8 cellular contexts compared by ENCODE assay signal in genomic region chr3:170180107-170180951, GRCh38. TPM values are rescaled to one million over a fixed set of nuclear protein-coding genes. Genes with fewer than 3 reads are reported as not detected.
DNase-seq lines count a peak whose midpoint lies in the region; ATAC-seq and TF ChIP-seq lines count a peak whose summit lies in the region.

No MANE protein-coding gene starts in this region.

- H3K9me3 ChIP-seq in Peyer's patch = no peaks in the 10 kb centered on the region
- H3K9me3 ChIP-seq in upper lobe of right lung = no peaks in the 10 kb centered on the region

- TF ChIP-seq POLR2A in Peyer's patch (IDR thresholded peaks at IDR 0.05) = peak in 1 of 2 donors; percentile 3

- H3K27ac ChIP-seq in ACC112 (ENCODE audit: low read depth, low read length) = peak overlapping the region; percentile 78
- peak overlapping the region; percentile 94 to 99 (median 96) for H3K27ac ChIP-seq in Peyer's patch
- peak overlapping the region; percentile 99 for H3K27ac ChIP-seq in upper lobe of right lung

- DNase-seq in Peyer's patch (peak in 1 of 3 donors; percentile 53), dedifferentiated amniotic fluid mesenchymal stem cell (ENCODE audit: extremely low spot score) (peak; percentile 15), memory B cell (ENCODE audit: low spot score in 2 of 2) (peak in 1 of 2 donors; percentile 1), upper lobe of right lung (no peak), DMS114 treated with DMSO at 0.1 percent for 48 hours (lab: John Stamatoyannopoulos, UW; ENCODE audit: unreplicated experiment) (no peak)

- H3K27me3 ChIP-seq in ACC112 (ENCODE audit: insufficient read depth, low read length) (no peaks in the 10 kb centered on the region), Peyer's patch (no peaks in the 10 kb centered on the region), upper lobe of right lung (no peaks in the 10 kb centered on the region)

- H3K4me3 ChIP-seq in ACC112 (ENCODE audit: low read depth, low read length) = peak overlapping the region; percentile 98
- H3K4me3 ChIP-seq in Peyer's patch = peak overlapping the region; percentile 81 to 96 (median 86)
- H3K4me3 ChIP-seq in upper lobe of right lung = peak overlapping the region; percentile 96

- no peaks in the 10 kb centered on the region for H3K9me3 Mint-ChIP-seq in memory B cell

- H3K4me1 ChIP-seq in ACC112 (ENCODE audit: control insufficient read depth, insufficient read depth, low read length, unreplicated experiment) (peaks cover 12% of the 10 kb centered on the region), Peyer's patch (peaks cover 0 to 29% (median 6%) of the 10 kb centered on the region in 4 donors), upper lobe of right lung (peaks cover 17% of the 10 kb centered on the region)

- H2AFZ ChIP-seq in ACC112 (ENCODE audit: low read length, unreplicated experiment) = peak overlapping the region; percentile 99

- ATAC-seq in GM18511 (IDR thresholded peaks at IDR 0.05; ENCODE audit: unreplicated experiment) = peak; percentile 33
- ATAC-seq in HG02981 (IDR thresholded peaks at IDR 0.05; ENCODE audit: unreplicated experiment) = peak; percentile 21
- peak; percentile 7 for ATAC-seq in memory B cell (ENCODE audit: low read depth)
- peak; percentile 6 for ATAC-seq in upper lobe of right lung

- intact Hi-C loops in upper lobe of right lung (cut with DNase I) = no loop called here

- peaks cover 9% of the 10 kb centered on the region for H3K36me3 Mint-ChIP-seq in memory B cell

- TF ChIP-seq CTCF in Peyer's patch (IDR thresholded peaks at IDR 0.05) (no peak), upper lobe of right lung (IDR thresholded peaks at IDR 0.05) (no peak)

- H3K27ac Mint-ChIP-seq in memory B cell = peak overlapping the region; percentile 96

- no peaks in the 10 kb centered on the region for H3K27me3 Mint-ChIP-seq in memory B cell

- H3K79me2 ChIP-seq in ACC112 (ENCODE audit: control insufficient read depth, insufficient read depth, low read length, unreplicated experiment) = peaks cover 48% of the 10 kb centered on the region

- H3K36me3 ChIP-seq in ACC112 (ENCODE audit: insufficient read depth, low read length) = peaks cover 19% of the 10 kb centered on the region
- H3K36me3 ChIP-seq in Peyer's patch = peaks cover 0 to 27% (median 0%) of the 10 kb centered on the region in 3 donors
- peaks cover 34% of the 10 kb centered on the region for H3K36me3 ChIP-seq in upper lobe of right lung

- H3K4me3 Mint-ChIP-seq in memory B cell = peak overlapping the region; percentile 95

- peaks cover 22% of the 10 kb centered on the region for H3K4me1 Mint-ChIP-seq in memory B cell

RNA-seq across cellular contexts. Expression of gene PHC3, which starts 1.2 kb away (rescaled TPM):
- total RNA-seq in Peyer's patch (100 to 1,000 TPM in 1 of 4 donors, 10 to 100 TPM in 3; 52.4 to 234 (median 83.2) TPM), upper lobe of right lung (84.4 TPM)

RNA-seq across cellular contexts. Expression of gene PRKCI, which starts 41.9 kb away (rescaled TPM):
- total RNA-seq in Peyer's patch (10 to 100 TPM; 22.1 to 50.3 (median 43.5) TPM), upper lobe of right lung (43.2 TPM)
